In genomic region chr20:34172926-34173325, GRCh38 we compare ENCODE assay signal across 33 cellular contexts.
"Had no signal": no experiment of that assay in that cellular context is flagged by ENCODE, and none has a peak within 500 bp of the region (broad histone marks: within the 10 kb centered on the region; RNA-seq: fewer than 3 reads in every experiment).

No MANE protein-coding gene starts in this region.

- DNase-seq: activated B cell treated with CpG ODN at 0.5 μM for 24 hours; activated CD4-positive, alpha-beta memory T cell treated with anti-CD3 and anti-CD28 coated beads, Interleukin-2, amount 10 ng/mL, durations not matched to agents 7 days and 5 days; activated CD4-positive, alpha-beta T cell treated with anti-CD3 and anti-CD28 coated beads for 4 hours; activated CD4-positive, alpha-beta T cell treated with anti-CD3 and anti-CD28 coated beads, Interleukin-2, amount 10 ng/mL, durations not matched to agents 24 days and 14 days; activated CD4-positive, alpha-beta T cell treated with anti-CD3 and anti-CD28 coated beads, Interleukin-2, amount 50 U/mL, for 1 hour; activated CD4-positive, alpha-beta T cell treated with anti-CD3 and anti-CD28 coated beads, Interleukin-2, amount 50 U/mL, for 4 hours; activated CD4-positive, CD25-positive, alpha-beta regulatory T cell treated with anti-CD3 and anti-CD28 coated beads, Interleukin-2, amount 50 U/mL, for 72 hours; activated CD8-positive, alpha-beta memory T cell treated with anti-CD3 and anti-CD28 coated beads for 24 hours; activated CD8-positive, alpha-beta memory T cell treated with anti-CD3 and anti-CD28 coated beads, Interleukin-2, amount 10 ng/mL, durations not matched to agents 7 days and 5 days; activated CD8-positive, alpha-beta memory T cell treated with anti-CD3 and anti-CD28 coated beads, Interleukin-2, amount 50 U/mL, for 48 hours; activated CD8-positive, alpha-beta T cell treated with anti-CD3 and anti-CD28 coated beads, Interleukin-2, amount 10 ng/mL, durations not matched to agents 7 days and 5 days; activated effector memory CD4-positive, alpha-beta T cell treated with Interleukin-2 at 50 U/mL for 16 hours; activated gamma-delta T cell; activated naive CD4-positive, alpha-beta T cell treated with anti-CD3 and anti-CD28 coated beads, Interleukin-2, amount 10 ng/mL, durations not matched to agents 7 days and 5 days; activated naive CD4-positive, alpha-beta T cell treated with Interleukin-2 at 50 U/mL for 16 hours; activated naive CD8-positive, alpha-beta T cell treated with anti-CD3 and anti-CD28 coated beads, Interleukin-2, amount 10 ng/mL, durations not matched to agents 7 days and 5 days; activated naive CD8-positive, alpha-beta T cell treated with anti-CD3 and anti-CD28 coated beads, Interleukin-2, amount 50 U/mL, for 24 hours; activated T-cell treated with anti-CD3 and anti-CD28 coated beads, Interleukin-2, amount 50 U/mL, for 24 hours; activated T-cell treated with anti-CD3 and anti-CD28 coated beads, Interleukin-2, amount 50 U/mL, for 48 hours; amygdala; anterior cingulate cortex; central memory CD4-positive, alpha-beta T cell; T-helper 1 cell; T-helper 2 cell; T-helper 9 cell had no signal

- H3K9me3 Mint-ChIP-seq: activated B cell treated with CpG ODN at 0.5 μM for 24 hours; activated CD4-positive, alpha-beta memory T cell treated with anti-CD3 and anti-CD28 coated beads, Interleukin-2, amount 10 ng/mL, durations not matched to agents 7 days and 5 days; activated CD4-positive, alpha-beta T cell treated with anti-CD3 and anti-CD28 coated beads, Interleukin-2, amount 10 ng/mL, durations not matched to agents 24 days and 14 days; activated naive CD4-positive, alpha-beta T cell treated with anti-CD3 and anti-CD28 coated beads, Interleukin-2, amount 10 ng/mL, durations not matched to agents 7 days and 5 days; activated naive CD4-positive, alpha-beta T cell treated with anti-CD3 and anti-CD28 coated beads, Interleukin-2, amount 50 U/mL, for 24 hours; activated naive CD8-positive, alpha-beta T cell treated with anti-CD3 and anti-CD28 coated beads, Interleukin-2, amount 10 ng/mL, durations not matched to agents 7 days and 5 days; activated naive CD8-positive, alpha-beta T cell treated with anti-CD3 and anti-CD28 coated beads, Interleukin-2, amount 50 U/mL, for 24 hours; activated T-cell treated with anti-CD3 and anti-CD28 coated beads, Interleukin-2, amount 50 U/mL, for 24 hours; activated T-helper 2 cell treated with anti-CD3 and anti-CD28 coated beads, Interferon-gamma antibody, Interleukin-2, Interleukin-4, amounts not matched to agents 10 μg/mL and 5 μg/mL and 100 μg/mL, durations not matched to agents 14 hours and 24 hours and 36 hours; brain; T-helper 1 cell treated with Interleukin-12 subunit alpha and Interleukin-12 subunit beta and Interleukin-4 antibody, amounts not matched to agents 30 μg/mL and 1 μg/mL, for 36 hours; T-helper 2 cell treated with Interferon-gamma antibody and Interleukin-4, amounts not matched to agents 5 μg/mL and 100 μg/mL, for 36 hours had no signal

- H3K27me3 Mint-ChIP-seq: activated CD4-positive, alpha-beta memory T cell treated with anti-CD3 and anti-CD28 coated beads, Interleukin-2, amount 10 ng/mL, durations not matched to agents 7 days and 5 days; activated naive CD4-positive, alpha-beta T cell treated with anti-CD3 and anti-CD28 coated beads, Interleukin-2, amount 10 ng/mL, durations not matched to agents 7 days and 5 days; activated naive CD4-positive, alpha-beta T cell treated with anti-CD3 and anti-CD28 coated beads, Interleukin-2, amount 50 U/mL, for 24 hours; activated naive CD8-positive, alpha-beta T cell treated with anti-CD3 and anti-CD28 coated beads, Interleukin-2, amount 10 ng/mL, durations not matched to agents 7 days and 5 days; activated T-cell treated with anti-CD3 and anti-CD28 coated beads, Interleukin-2, amount 50 U/mL, for 24 hours; brain had no signal

- H3K27ac ChIP-seq: ascending aorta, VCaP had no signal

- H3K4me3 ChIP-seq: ascending aorta had no signal

- H3K36me3 ChIP-seq: ascending aorta had no signal

- H3K4me1 Mint-ChIP-seq: activated B cell treated with CpG ODN at 0.5 μM for 24 hours; activated CD4-positive, alpha-beta memory T cell treated with anti-CD3 and anti-CD28 coated beads, Interleukin-2, amount 10 ng/mL, durations not matched to agents 7 days and 5 days; activated CD4-positive, alpha-beta T cell treated with anti-CD3 and anti-CD28 coated beads, Interleukin-2, amount 10 ng/mL, durations not matched to agents 24 days and 14 days; activated CD8-positive, alpha-beta memory T cell treated with anti-CD3 and anti-CD28 coated beads, Interleukin-2, amount 10 ng/mL, durations not matched to agents 7 days and 5 days; activated naive CD4-positive, alpha-beta T cell treated with anti-CD3 and anti-CD28 coated beads, Interleukin-2, amount 10 ng/mL, durations not matched to agents 7 days and 5 days; activated naive CD4-positive, alpha-beta T cell treated with anti-CD3 and anti-CD28 coated beads, Interleukin-2, amount 50 U/mL, for 24 hours; activated naive CD8-positive, alpha-beta T cell treated with anti-CD3 and anti-CD28 coated beads, Interleukin-2, amount 10 ng/mL, durations not matched to agents 7 days and 5 days; activated naive CD8-positive, alpha-beta T cell treated with anti-CD3 and anti-CD28 coated beads, Interleukin-2, amount 50 U/mL, for 24 hours had no signal

- H3K4me1 ChIP-seq: ascending aorta had no signal

- H3K36me3 Mint-ChIP-seq: activated CD8-positive, alpha-beta memory T cell treated with anti-CD3 and anti-CD28 coated beads, Interleukin-2, amount 10 ng/mL, durations not matched to agents 7 days and 5 days; activated naive CD4-positive, alpha-beta T cell treated with anti-CD3 and anti-CD28 coated beads, Interleukin-2, amount 10 ng/mL, durations not matched to agents 7 days and 5 days; activated naive CD4-positive, alpha-beta T cell treated with anti-CD3 and anti-CD28 coated beads, Interleukin-2, amount 50 U/mL, for 24 hours; activated naive CD8-positive, alpha-beta T cell; activated naive CD8-positive, alpha-beta T cell treated with anti-CD3 and anti-CD28 coated beads, Interleukin-2, amount 10 ng/mL, durations not matched to agents 7 days and 5 days; brain had no signal

- H3K27ac Mint-ChIP-seq: activated B cell treated with CpG ODN at 0.5 μM for 24 hours; activated CD4-positive, alpha-beta memory T cell treated with anti-CD3 and anti-CD28 coated beads, Interleukin-2, amount 10 ng/mL, durations not matched to agents 7 days and 5 days; activated CD4-positive, alpha-beta T cell treated with anti-CD3 and anti-CD28 coated beads, Interleukin-2, amount 10 ng/mL, durations not matched to agents 24 days and 14 days; activated CD8-positive, alpha-beta memory T cell treated with anti-CD3 and anti-CD28 coated beads, Interleukin-2, amount 10 ng/mL, durations not matched to agents 7 days and 5 days; activated CD8-positive, alpha-beta T cell treated with anti-CD3 and anti-CD28 coated beads, Interleukin-2, amount 10 ng/mL, durations not matched to agents 7 days and 5 days; activated naive CD4-positive, alpha-beta T cell treated with anti-CD3 and anti-CD28 coated beads, Interleukin-2, amount 10 ng/mL, durations not matched to agents 7 days and 5 days; activated naive CD4-positive, alpha-beta T cell treated with anti-CD3 and anti-CD28 coated beads, Interleukin-2, amount 50 U/mL, for 24 hours; activated naive CD8-positive, alpha-beta T cell; activated naive CD8-positive, alpha-beta T cell treated with anti-CD3 and anti-CD28 coated beads, Interleukin-2, amount 10 ng/mL, durations not matched to agents 7 days and 5 days; activated naive CD8-positive, alpha-beta T cell treated with anti-CD3 and anti-CD28 coated beads, Interleukin-2, amount 50 U/mL, for 24 hours; activated T-cell treated with anti-CD3 and anti-CD28 coated beads, Interleukin-2, amount 50 U/mL, for 24 hours; activated T-helper 2 cell treated with anti-CD3 and anti-CD28 coated beads, Interferon-gamma antibody, Interleukin-2, Interleukin-4, amounts not matched to agents 10 μg/mL and 5 μg/mL and 100 μg/mL, durations not matched to agents 14 hours and 24 hours and 36 hours; T-helper 1 cell treated with Interleukin-12 subunit alpha and Interleukin-12 subunit beta and Interleukin-4 antibody, amounts not matched to agents 30 μg/mL and 1 μg/mL, for 36 hours; T-helper 2 cell treated with Interferon-gamma antibody and Interleukin-4, amounts not matched to agents 5 μg/mL and 100 μg/mL, for 36 hours had no signal

- ATAC-seq: activated CD8-positive, alpha-beta memory T cell treated with anti-CD3 and anti-CD28 coated beads, Interleukin-2, amount 10 ng/mL, durations not matched to agents 7 days and 5 days; activated CD8-positive, alpha-beta T cell treated with anti-CD3 and anti-CD28 coated beads, Interleukin-2, amount 10 ng/mL, durations not matched to agents 7 days and 5 days; activated naive CD8-positive, alpha-beta T cell treated with anti-CD3 and anti-CD28 coated beads, Interleukin-2, amount 50 U/mL, for 24 hours had no signal

- H3K4me3 Mint-ChIP-seq: activated B cell treated with CpG ODN at 0.5 μM for 24 hours; activated CD4-positive, alpha-beta memory T cell treated with anti-CD3 and anti-CD28 coated beads, Interleukin-2, amount 10 ng/mL, durations not matched to agents 7 days and 5 days; activated CD4-positive, alpha-beta T cell treated with anti-CD3 and anti-CD28 coated beads, Interleukin-2, amount 10 ng/mL, durations not matched to agents 24 days and 14 days; activated CD8-positive, alpha-beta memory T cell treated with anti-CD3 and anti-CD28 coated beads, Interleukin-2, amount 10 ng/mL, durations not matched to agents 7 days and 5 days; activated CD8-positive, alpha-beta T cell treated with anti-CD3 and anti-CD28 coated beads, Interleukin-2, amount 10 ng/mL, durations not matched to agents 7 days and 5 days; activated naive CD4-positive, alpha-beta T cell treated with anti-CD3 and anti-CD28 coated beads, Interleukin-2, amount 10 ng/mL, durations not matched to agents 7 days and 5 days; activated naive CD4-positive, alpha-beta T cell treated with anti-CD3 and anti-CD28 coated beads, Interleukin-2, amount 50 U/mL, for 24 hours; activated naive CD8-positive, alpha-beta T cell; activated naive CD8-positive, alpha-beta T cell treated with anti-CD3 and anti-CD28 coated beads, Interleukin-2, amount 10 ng/mL, durations not matched to agents 7 days and 5 days; activated naive CD8-positive, alpha-beta T cell treated with anti-CD3 and anti-CD28 coated beads, Interleukin-2, amount 50 U/mL, for 24 hours; activated T-cell treated with anti-CD3 and anti-CD28 coated beads, Interleukin-2, amount 50 U/mL, for 24 hours; brain; T-helper 1 cell treated with Interleukin-12 subunit alpha and Interleukin-12 subunit beta and Interleukin-4 antibody, amounts not matched to agents 30 μg/mL and 1 μg/mL, for 36 hours; T-helper 2 cell treated with Interferon-gamma antibody and Interleukin-4, amounts not matched to agents 5 μg/mL and 100 μg/mL, for 36 hours had no signal

- H3K27me3 ChIP-seq: ascending aorta had no signal
